Comparison of ENCODE assay signal across 30 cellular contexts in the genomic region with DNA sequence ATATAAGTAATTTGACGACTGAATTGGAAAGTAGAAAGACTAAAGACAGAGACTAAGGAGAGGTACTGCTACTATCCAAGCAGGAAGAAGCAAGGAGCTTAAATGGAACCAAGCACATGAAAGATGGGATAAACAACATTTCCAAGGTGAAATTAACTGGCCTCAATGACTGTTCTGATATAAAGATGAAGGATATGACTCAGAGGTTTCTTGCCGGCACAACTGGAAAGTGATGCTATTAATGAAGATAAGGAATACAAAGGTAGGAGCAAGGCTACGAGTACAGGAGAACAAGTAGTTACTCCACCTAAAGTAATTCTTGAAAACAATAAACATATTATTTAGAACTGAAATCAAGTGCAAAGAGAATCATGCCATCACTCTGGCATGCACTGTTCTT. TPM values are rescaled to one million over a fixed set of nuclear protein-coding genes. Genes with fewer than 3 reads are reported as not detected.
A peak's percentile ranks its signal among the peaks of the same experiment; 100 is the strongest.
DNase-seq lines count a peak whose midpoint lies in the region; ATAC-seq, FAIRE-seq and TF ChIP-seq lines count a peak whose summit lies in the region.
"Had no signal": no experiment of that assay in that cellular context is flagged by ENCODE, and none has a peak within 500 bp of the region (broad histone marks: within the 10 kb centered on the region; RNA-seq: fewer than 3 reads in every experiment).

No MANE protein-coding gene starts in this region.

- FAIRE-seq in D721Med (lab: Jason Lieb, UNC), result no peak
- FAIRE-seq: RCC 7860 had no signal

- no peak overlapping the region for H2AFZ ChIP-seq in SK-N-SH (ENCODE audit: low read depth)

- no peak overlapping the region for H3K9ac ChIP-seq in SK-N-SH

- H3K4me3 Mint-ChIP-seq in activated T-helper 17 cell treated with anti-CD3 and anti-CD28 coated beads, Interleukin-2, amount 50 U/mL, for 72 hours, result no peak overlapping the region
- H3K4me3 Mint-ChIP-seq: activated CD4-positive, alpha-beta T cell treated with anti-CD3 and anti-CD28 coated beads for 36 hours; naive thymus-derived CD8-positive, alpha-beta T cell had no signal

- POLR2A ChIA-PET in SK-N-SH (lab: Yijun Ruan, JAX), result no interaction called here

- no peak overlapping the region for H3K27ac ChIP-seq in SK-N-SH (ENCODE audit: low read depth in 2 of 2, low read length in 1 of 2)
- no peak overlapping the region for H3K27ac ChIP-seq in foreskin keratinocyte
- peak overlapping the region; percentile 69 for H3K27ac ChIP-seq in temporal lobe (ENCODE audit: low read depth, low read length)
- H3K27ac ChIP-seq: 22Rv1, ascending aorta, left ventricle myocardium inferior, right atrium auricular region, transverse colon had no signal

- no peaks in the 10 kb centered on the region for H3K9me3 ChIP-seq in SK-N-SH
- H3K9me3 ChIP-seq: ascending aorta, HAP-1, left ventricle myocardium inferior, right atrium auricular region, spleen, transverse colon had no signal

- H3K79me2 ChIP-seq in SK-N-SH (ENCODE audit: insufficient read depth), result peaks cover 98% of the 10 kb centered on the region

- H4K20me1 ChIP-seq in SK-N-SH (ENCODE audit: insufficient read depth), result peaks cover 36% of the 10 kb centered on the region

- no peak overlapping the region for H3K4me3 ChIP-seq in SK-N-SH (ENCODE audit: low read depth in 2 of 2, low read length in 1 of 2)
- H3K4me3 ChIP-seq: ascending aorta, HAP-1, left ventricle myocardium inferior, right atrium auricular region, spleen, transverse colon had no signal

- peaks cover 23% of the 10 kb centered on the region for H3K4me1 Mint-ChIP-seq in activated T-helper 17 cell treated with anti-CD3 and anti-CD28 coated beads, Interleukin-2, amount 50 U/mL, for 72 hours

- no peak for TF ChIP-seq EP300 in SK-N-SH (IDR thresholded peaks at IDR 0.05; ENCODE audit: borderline replicate concordance in 1 of 2, low read depth in 1 of 2, low read length in 1 of 2)

- CTCF ChIA-PET in SK-N-SH (lab: Yijun Ruan, JAX), result no interaction called here

- TF ChIP-seq RAD21 in SK-N-SH (IDR thresholded peaks at IDR 0.05; ENCODE audit: low read length), result no peak

- no peaks in the 10 kb centered on the region for H3F3A ChIP-seq in SK-N-SH (replicated peaks; ENCODE audit: insufficient read depth)

- H3K9me2 ChIP-seq in SK-N-SH, result no peaks in the 10 kb centered on the region

- no peak for ATAC-seq in SK-N-SH treated with all-trans-retinoic acid at 6 μM for 48 hours
- ATAC-seq in activated T-helper 17 cell treated with anti-CD3 and anti-CD28 coated beads, Interleukin-2, amount 50 U/mL, for 72 hours (replicated peaks), result no peak
- ATAC-seq in foreskin keratinocyte, result peak; percentile 46
- ATAC-seq: activated CD4-positive, alpha-beta T cell treated with anti-CD3 and anti-CD28 coated beads for 36 hours; activated naive CD4-positive, alpha-beta T cell treated with anti-CD3 and anti-CD28 coated beads, Interleukin-2, amount 50 U/mL, for 72 hours; naive thymus-derived CD8-positive, alpha-beta T cell; stimulated activated naive CD8-positive, alpha-beta T cell treated with anti-CD3 and anti-CD28 coated beads, Interleukin-15, Interleukin-2, amounts not matched to agents 100 U/mL and 50 U/mL, for 24 hours had no signal

- WGBS in SK-N-SH (ENCODE audit: low lambda C conversion rate), result 54% methylated on average over 3 of the region's 3 CpGs

- H3K9me3 Mint-ChIP-seq in activated T-helper 17 cell treated with anti-CD3 and anti-CD28 coated beads, Interleukin-2, amount 50 U/mL, for 72 hours, result no peaks in the 10 kb centered on the region
- H3K9me3 Mint-ChIP-seq: activated naive CD4-positive, alpha-beta T cell treated with anti-CD3 and anti-CD28 coated beads, Interleukin-2, amount 50 U/mL, for 72 hours; naive thymus-derived CD8-positive, alpha-beta T cell had no signal

- peaks cover 11 to 66% of the 10 kb centered on the region in 2 experiments for H3K36me3 ChIP-seq in SK-N-SH (replicated peaks in 1 of 2; ENCODE audit: control insufficient read depth in 1 of 2, insufficient read depth in 2 of 2, low read length in 1 of 2)

- no peaks in the 10 kb centered on the region for H3K27me3 Mint-ChIP-seq in activated T-helper 17 cell treated with anti-CD3 and anti-CD28 coated beads, Interleukin-2, amount 50 U/mL, for 72 hours
- H3K27me3 Mint-ChIP-seq: activated CD4-positive, alpha-beta T cell treated with anti-CD3 and anti-CD28 coated beads for 36 hours; naive thymus-derived CD8-positive, alpha-beta T cell had no signal

- peaks cover 71% of the 10 kb centered on the region for H3K36me3 Mint-ChIP-seq in activated T-helper 17 cell treated with anti-CD3 and anti-CD28 coated beads, Interleukin-2, amount 50 U/mL, for 72 hours (ENCODE audit: low read depth)

- no peak for TF ChIP-seq CTCF in SK-N-SH (IDR thresholded peaks at IDR 0.05)
- no peak for TF ChIP-seq CTCF in foreskin keratinocyte (conservative IDR thresholded peaks at IDR 0.05)
- TF ChIP-seq CTCF in D721Med (IDR thresholded peaks at IDR 0.05; ENCODE audit: insufficient read depth, missing control alignments), result no peak

- H3K27ac Mint-ChIP-seq in activated T-helper 17 cell treated with anti-CD3 and anti-CD28 coated beads, Interleukin-2, amount 50 U/mL, for 72 hours, result peak overlapping the region; percentile 30
- H3K27ac Mint-ChIP-seq: activated CD4-positive, alpha-beta T cell treated with anti-CD3 and anti-CD28 coated beads for 36 hours had no signal

- H3K4me2 ChIP-seq in SK-N-SH, result peak overlapping the region; percentile 48; the same call in 1 of the 2 replicates

- DNase-seq in SK-N-SH (no peak), foreskin keratinocyte (peak in 1 of 2 donors; percentile 22), germinal center (ENCODE audit: low spot score) (no peak), D721Med (ENCODE audit: insufficient read length, low spot score) (no peak), iPS-NIHi7 (ENCODE audit: extremely low spot score) (no peak)
- DNase-seq: activated CD4-positive, alpha-beta T cell treated with anti-CD3 and anti-CD28 coated beads for 36 hours; effector CD4-positive, alpha-beta T cell; erythroblast; foreskin fibroblast; hippocampal formation; left ventricle myocardium inferior; midbrain; naive thymus-derived CD8-positive, alpha-beta T cell; NCI-H1092; NCI-H187 treated with DMSO at 0.1 percent for 48 hours; NCI-H526 treated with DMSO at 0.1 percent for 48 hours; spleen; stimulated activated CD4-positive, alpha-beta T cell treated with anti-CD3 and anti-CD28 coated beads, Interleukin-4, amount 100 ng/mL, for 24 hours; stimulated activated naive CD8-positive, alpha-beta T cell treated with anti-CD3 and anti-CD28 coated beads, Interleukin-15, Interleukin-2, amounts not matched to agents 100 U/mL and 50 U/mL, for 24 hours; T-helper 2 cell; transverse colon had no signal

- H3K4me1 ChIP-seq in SK-N-SH (ENCODE audit: control insufficient read depth in 1 of 2, insufficient read depth in 2 of 2, low read depth in 1 of 2, low read length in 1 of 2) (peaks cover 0 to under 1% of the 10 kb centered on the region in 2 experiments; a peak in 1 of 4 replicates), foreskin keratinocyte (peaks cover 13% of the 10 kb centered on the region)

- no peaks in the 10 kb centered on the region for H3K27me3 ChIP-seq in SK-N-SH (ENCODE audit: insufficient read depth)
- no peaks in the 10 kb centered on the region for H3K27me3 ChIP-seq in foreskin keratinocyte
- H3K27me3 ChIP-seq: ascending aorta, right atrium auricular region, spleen, transverse colon had no signal

TF ChIP-seq in SK-N-SH, 30 proteins besides CTCF, POLR2A, EP300 and RAD21 (continues in another document):
- TF ChIP-seq, protein P1, sequence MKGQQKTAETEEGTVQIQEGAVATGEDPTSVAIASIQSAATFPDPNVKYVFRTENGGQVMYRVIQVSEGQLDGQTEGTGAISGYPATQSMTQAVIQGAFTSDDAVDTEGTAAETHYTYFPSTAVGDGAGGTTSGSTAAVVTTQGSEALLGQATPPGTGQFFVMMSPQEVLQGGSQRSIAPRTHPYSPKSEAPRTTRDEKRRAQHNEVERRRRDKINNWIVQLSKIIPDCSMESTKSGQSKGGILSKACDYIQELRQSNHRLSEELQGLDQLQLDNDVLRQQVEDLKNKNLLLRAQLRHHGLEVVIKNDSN (IDR thresholded peaks at IDR 0.05; ENCODE audit: borderline replicate concordance, low read depth), result no peak
- TF ChIP-seq, protein P2, sequence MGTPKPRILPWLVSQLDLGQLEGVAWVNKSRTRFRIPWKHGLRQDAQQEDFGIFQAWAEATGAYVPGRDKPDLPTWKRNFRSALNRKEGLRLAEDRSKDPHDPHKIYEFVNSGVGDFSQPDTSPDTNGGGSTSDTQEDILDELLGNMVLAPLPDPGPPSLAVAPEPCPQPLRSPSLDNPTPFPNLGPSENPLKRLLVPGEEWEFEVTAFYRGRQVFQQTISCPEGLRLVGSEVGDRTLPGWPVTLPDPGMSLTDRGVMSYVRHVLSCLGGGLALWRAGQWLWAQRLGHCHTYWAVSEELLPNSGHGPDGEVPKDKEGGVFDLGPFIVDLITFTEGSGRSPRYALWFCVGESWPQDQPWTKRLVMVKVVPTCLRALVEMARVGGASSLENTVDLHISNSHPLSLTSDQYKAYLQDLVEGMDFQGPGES (IDR thresholded peaks at IDR 0.05; ENCODE audit: low read depth, low read length), result no peak
- TF ChIP-seq MEF2A (IDR thresholded peaks at IDR 0.05; ENCODE audit: borderline replicate concordance, low read depth), result no peak

TF ChIP-seq in SK-N-SH treated with all-trans-retinoic acid at 6 μM for 48 hours, 23 proteins besides CTCF, POLR2A, EP300 and RAD21 (continues in another document):
- TF ChIP-seq, protein P3, sequence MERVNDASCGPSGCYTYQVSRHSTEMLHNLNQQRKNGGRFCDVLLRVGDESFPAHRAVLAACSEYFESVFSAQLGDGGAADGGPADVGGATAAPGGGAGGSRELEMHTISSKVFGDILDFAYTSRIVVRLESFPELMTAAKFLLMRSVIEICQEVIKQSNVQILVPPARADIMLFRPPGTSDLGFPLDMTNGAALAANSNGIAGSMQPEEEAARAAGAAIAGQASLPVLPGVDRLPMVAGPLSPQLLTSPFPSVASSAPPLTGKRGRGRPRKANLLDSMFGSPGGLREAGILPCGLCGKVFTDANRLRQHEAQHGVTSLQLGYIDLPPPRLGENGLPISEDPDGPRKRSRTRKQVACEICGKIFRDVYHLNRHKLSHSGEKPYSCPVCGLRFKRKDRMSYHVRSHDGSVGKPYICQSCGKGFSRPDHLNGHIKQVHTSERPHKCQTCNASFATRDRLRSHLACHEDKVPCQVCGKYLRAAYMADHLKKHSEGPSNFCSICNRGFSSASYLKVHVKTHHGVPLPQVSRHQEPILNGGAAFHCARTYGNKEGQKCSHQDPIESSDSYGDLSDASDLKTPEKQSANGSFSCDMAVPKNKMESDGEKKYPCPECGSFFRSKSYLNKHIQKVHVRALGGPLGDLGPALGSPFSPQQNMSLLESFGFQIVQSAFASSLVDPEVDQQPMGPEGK (CRISPR knock-in tag; IDR thresholded peaks at IDR 0.05; ENCODE audit: borderline replicate concordance), result no peak
- TF ChIP-seq ZNF565 (CRISPR knock-in tag; conservative IDR thresholded peaks at IDR 0.05; ENCODE audit: low read depth) (no peak), ZNF8 (CRISPR knock-in tag; IDR thresholded peaks at IDR 0.05) (no peak)

RNA-seq across cellular contexts. Expression of a gene that starts 6.4 kb away (rescaled TPM):
- polyA plus RNA-seq in SK-N-SH (2012; rRNA removed) (33.1 and 67.0 TPM in 2 replicates), foreskin keratinocyte (45.5 and 48.2 TPM in 2 replicates)
- polyA plus RNA-seq in SK-N-SH (2012; cell fraction: cytosol; rRNA removed), result 79.5 and 85.6 TPM in 2 replicates
- polyA plus RNA-seq in SK-N-SH (2012; cell fraction: nucleus; rRNA removed), result 17.0 and 30.7 TPM in 2 replicates
- 10 to 100 TPM; 75.4 to 88.8 TPM for total RNA-seq in activated T-helper 17 cell treated with anti-CD3 and anti-CD28 coated beads, Interleukin-2, amount 50 U/mL, for 72 hours
- total RNA-seq in foreskin keratinocyte (91.2 and 101 TPM in 2 replicates), temporal lobe (68.1 TPM)
